8 cellular contexts compared by ENCODE assay signal in genomic region chr6:99868074-99868702, GRCh38.
DNase-seq lines count a peak whose midpoint lies in the region; ATAC-seq and TF ChIP-seq lines count a peak whose summit lies in the region.

No MANE protein-coding gene starts in this region.

- peak; percentile 80 for TF ChIP-seq CTCF in BJ (IDR thresholded peaks at IDR 0.05; ENCODE audit: insufficient read depth, low read depth, low read length)
- TF ChIP-seq CTCF in right lobe of liver (IDR thresholded peaks at IDR 0.05): peak; percentile 54 to 94 (median 84)

- H3K27me3 ChIP-seq in BJ (ENCODE audit: control insufficient read depth, insufficient read depth, low read length) (peaks cover 4% of the 10 kb centered on the region; the same call in 1 of the 2 replicates), right lobe of liver (no peaks in the 10 kb centered on the region)

- H3K4me1 ChIP-seq in right lobe of liver: no peaks in the 10 kb centered on the region

- no peak for DNase-seq in BJ (ENCODE audit: low read depth)
- peak; percentile 13 for DNase-seq in GM19238 (ENCODE audit: insufficient read length, low spot score)
- DNase-seq in NCI-H226: peak; percentile 35
- DNase-seq in activated CD4-positive, alpha-beta T cell treated with anti-CD3 and anti-CD28 coated beads for 48 hours: peak; percentile 82
- peak; percentile 70 for DNase-seq in dedifferentiated amniotic fluid mesenchymal stem cell (ENCODE audit: extremely low spot score)
- DNase-seq in right lobe of liver: peak; percentile 71 to 77 (median 72)
- DNase-seq in stimulated activated CD8-positive, alpha-beta memory T cell treated with anti-CD3 and anti-CD28 coated beads, Interleukin-12 subunit alpha, Interleukin-12 subunit beta, amount 100 ng/mL, for 1 hour (ENCODE audit: low read depth): peak; percentile 53

- H3K36me3 ChIP-seq in BJ (ENCODE audit: control insufficient read depth, insufficient read depth, low read length) (no peaks in the 10 kb centered on the region), right lobe of liver (no peaks in the 10 kb centered on the region)

- H3K9me3 ChIP-seq in right lobe of liver: no peaks in the 10 kb centered on the region

- WGBS in right lobe of liver (ENCODE audit: insufficient coverage, low coverage, low lambda C conversion rate, missing lambda C conversion rate): 3% methylated on average over 13 of the region's 13 CpGs

- TF ChIP-seq POLR2A in right lobe of liver (IDR thresholded peaks at IDR 0.05): no peak

- CTCF ChIA-PET in BJ (lab: Yijun Ruan, JAX): interaction anchor here (0.6 to 6.4 kb wide), 43 partner anchors 9 to 1426 kb away, joined by 3 to 153 read pairs (median 5); partner anchors contain the start of gene MCHR2

- no peak overlapping the region for H3K27ac ChIP-seq in right lobe of liver

- intact Hi-C loops in right lobe of liver (cut with DNase I): no loop called here

- H3K4me3 ChIP-seq in BJ (ENCODE audit: low read depth, low read length): no peak overlapping the region
- no peak overlapping the region for H3K4me3 ChIP-seq in right lobe of liver

- ATAC-seq in HG03354 (IDR thresholded peaks at IDR 0.05; ENCODE audit: poor library complexity, severe bottlenecking, unreplicated experiment): peak; percentile 92
- peak; percentile 86 to 97 (median 92) for ATAC-seq in right lobe of liver

- POLR2A ChIA-PET in BJ (lab: Charles Lee): no interaction called here
